In genomic region chrX:135403374-135403773, GRCh38 we compare ENCODE assay signal across 15 cellular contexts. TPM values are rescaled to one million over a fixed set of nuclear protein-coding genes. Genes with fewer than 3 reads are reported as not detected.
DNase-seq lines count a peak whose midpoint lies in the region; ATAC-seq lines count a peak whose summit lies in the region.
"Had no signal": no experiment of that assay in that cellular context is flagged by ENCODE, and none has a peak within 500 bp of the region (broad histone marks: within the 10 kb centered on the region; RNA-seq: fewer than 3 reads in every experiment).

No MANE protein-coding gene starts in this region.

- peaks cover 25% of the 10 kb centered on the region for H3K4me1 Mint-ChIP-seq in activated naive CD4-positive, alpha-beta T cell treated with anti-CD3 and anti-CD28 coated beads for 36 hours (ENCODE audit: low read depth)
- peaks cover 18 to 30% (median 29%) of the 10 kb centered on the region in 3 donors for H3K4me1 Mint-ChIP-seq in T-cell
- peaks cover 31% of the 10 kb centered on the region for H3K4me1 Mint-ChIP-seq in activated naive CD8-positive, alpha-beta T cell (ENCODE audit: low read depth)
- H3K4me1 Mint-ChIP-seq in naive thymus-derived CD8-positive, alpha-beta T cell: peaks cover 12 to 39% (median 23%) of the 10 kb centered on the region in 4 donors

- intact Hi-C loops in activated naive CD4-positive, alpha-beta T cell treated with anti-CD3 and anti-CD28 coated beads for 36 hours (cut with micrococcal nuclease): no loop called here

- H3K9me3 Mint-ChIP-seq in activated naive CD4-positive, alpha-beta T cell treated with anti-CD3 and anti-CD28 coated beads for 36 hours: no peaks in the 10 kb centered on the region
- no peaks in the 10 kb centered on the region for H3K9me3 Mint-ChIP-seq in T-cell
- H3K9me3 Mint-ChIP-seq in activated naive CD8-positive, alpha-beta T cell (ENCODE audit: low read depth): no peaks in the 10 kb centered on the region
- H3K9me3 Mint-ChIP-seq in naive thymus-derived CD8-positive, alpha-beta T cell: no peaks in the 10 kb centered on the region

- peak overlapping the region; percentile 24 for H3K27ac Mint-ChIP-seq in activated naive CD4-positive, alpha-beta T cell treated with anti-CD3 and anti-CD28 coated beads for 36 hours
- H3K27ac Mint-ChIP-seq in T-cell: peak overlapping the region; percentile 71 to 87
- peak overlapping the region; percentile 86 for H3K27ac Mint-ChIP-seq in activated naive CD8-positive, alpha-beta T cell
- peak overlapping the region in 8 of 10 donors; percentile 35 to 89 (median 74) for H3K27ac Mint-ChIP-seq in naive thymus-derived CD8-positive, alpha-beta T cell

- POLR2A ChIA-PET in T-cell (lab: Charles Lee): no interaction called here
- POLR2A ChIA-PET in naive thymus-derived CD8-positive, alpha-beta T cell (lab: Charles Lee): interaction anchor here (0.7 kb wide), 1 partner anchor 17 kb away, joined by 3 read pairs; no protein-coding TSS in a partner anchor

- no peak for DNase-seq in activated naive CD4-positive, alpha-beta T cell treated with anti-CD3 and anti-CD28 coated beads for 36 hours
- DNase-seq in activated naive CD4-positive, alpha-beta T cell (lab: John Stamatoyannopoulos, UW): no peak
- DNase-seq in T-cell (no peak), DMS 273 treated with DMSO at 0.1 percent for 48 hours (lab: John Stamatoyannopoulos, UW) (no peak), COR-L47 (lab: John Stamatoyannopoulos, UW) (no peak)
- peak in 1 of 10 donors; percentile 23 for DNase-seq in naive thymus-derived CD8-positive, alpha-beta T cell
- DNase-seq: ACHN, NCI-H1092, NCI-H1694 treated with DMSO at 0.1 percent for 48 hours, NCI-H2171 treated with DMSO at 0.1 percent for 48 hours, NCI-H510A treated with DMSO at 0.1 percent for 48 hours, Peyer's patch, Right ventricle myocardium superior had no signal

- H3K36me3 Mint-ChIP-seq in activated naive CD4-positive, alpha-beta T cell treated with anti-CD3 and anti-CD28 coated beads for 36 hours (ENCODE audit: low read depth): no peaks in the 10 kb centered on the region
- H3K36me3 Mint-ChIP-seq in T-cell: no peaks in the 10 kb centered on the region
- H3K36me3 Mint-ChIP-seq in activated naive CD8-positive, alpha-beta T cell: peaks cover 2% of the 10 kb centered on the region
- no peaks in the 10 kb centered on the region for H3K36me3 Mint-ChIP-seq in naive thymus-derived CD8-positive, alpha-beta T cell

- no peak overlapping the region for H3K4me3 Mint-ChIP-seq in activated naive CD4-positive, alpha-beta T cell treated with anti-CD3 and anti-CD28 coated beads for 36 hours
- peak overlapping the region in 1 of 3 donors; percentile 45 for H3K4me3 Mint-ChIP-seq in T-cell
- H3K4me3 Mint-ChIP-seq in activated naive CD8-positive, alpha-beta T cell: peak overlapping the region; percentile 23
- H3K4me3 Mint-ChIP-seq in naive thymus-derived CD8-positive, alpha-beta T cell: peak overlapping the region in 9 of 10 donors; percentile 29 to 75 (median 50)

- no peaks in the 10 kb centered on the region for H3K27me3 Mint-ChIP-seq in activated naive CD4-positive, alpha-beta T cell treated with anti-CD3 and anti-CD28 coated beads for 36 hours (ENCODE audit: low read depth)
- H3K27me3 Mint-ChIP-seq in T-cell: peaks cover 0 to 9% of the 10 kb centered on the region in 2 donors
- no peaks in the 10 kb centered on the region for H3K27me3 Mint-ChIP-seq in activated naive CD8-positive, alpha-beta T cell
- no peaks in the 10 kb centered on the region for H3K27me3 Mint-ChIP-seq in naive thymus-derived CD8-positive, alpha-beta T cell

- CTCF ChIA-PET in activated naive CD4-positive, alpha-beta T cell treated with anti-CD3 and anti-CD28 coated beads for 36 hours (lab: Charles Lee): interaction anchor here (0.7 kb wide), 1 partner anchor 96 kb away, joined by 3 read pairs; no protein-coding TSS in a partner anchor
- CTCF ChIA-PET in T-cell (lab: Charles Lee): interaction anchor here in 1 of 2 donors (0.6 kb wide), 1 partner anchor 77 kb away, joined by 3 read pairs; no protein-coding TSS in a partner anchor

- peak in 3 of 4 experiments; percentile 51 to 64 (median 58) for ATAC-seq in T-cell (replicated peaks in 1 of 4)
- peak in 1 of 2 donors; percentile 58 for ATAC-seq in naive thymus-derived CD8-positive, alpha-beta T cell
- no peak for ATAC-seq in GM19395 (IDR thresholded peaks at IDR 0.05; ENCODE audit: unreplicated experiment)

RNA-seq across cellular contexts. Expression of gene SMIM10L2A, which starts 18.4 kb away (rescaled TPM):
- under 1 TPM; 0.40 to 0.41 TPM for total RNA-seq in activated naive CD4-positive, alpha-beta T cell treated with anti-CD3 and anti-CD28 coated beads for 36 hours
- 1 to 10 TPM; 1.4 to 3.3 (median 2.6) TPM for total RNA-seq in T-cell
- total RNA-seq in naive thymus-derived CD8-positive, alpha-beta T cell: 1 to 10 TPM; 5.0 to 5.5 TPM
- polyA plus RNA-seq in naive thymus-derived CD8-positive, alpha-beta T cell: under 1 TPM; 0.25 to 0.46 (median 0.36) TPM

RNA-seq across cellular contexts. Expression of gene ZNF449, which starts 58.8 kb away (rescaled TPM):
- 1 to 10 TPM; 1.9 to 2.4 TPM for total RNA-seq in activated naive CD4-positive, alpha-beta T cell treated with anti-CD3 and anti-CD28 coated beads for 36 hours
- total RNA-seq in T-cell: 1 to 10 TPM; 2.5 to 8.1 (median 6.6) TPM
- total RNA-seq in naive thymus-derived CD8-positive, alpha-beta T cell: 1 to 10 TPM; 5.3 to 5.5 TPM
- 1 to 10 TPM in 2 of 3 donors, under 1 TPM in 1; 0.71 to 2.0 (median 1.2) TPM for polyA plus RNA-seq in naive thymus-derived CD8-positive, alpha-beta T cell

RNA-seq across cellular contexts. Expression of gene ZNF75D, which starts 59.5 kb away (rescaled TPM):
- total RNA-seq in activated naive CD4-positive, alpha-beta T cell treated with anti-CD3 and anti-CD28 coated beads for 36 hours: 1 to 10 TPM; 2.5 to 3.6 TPM
- 10 to 100 TPM; 10.2 to 16.9 (median 15.2) TPM for total RNA-seq in T-cell
- 10 to 100 TPM; 17.7 to 19.4 TPM for total RNA-seq in naive thymus-derived CD8-positive, alpha-beta T cell
- polyA plus RNA-seq in naive thymus-derived CD8-positive, alpha-beta T cell: 10 to 100 TPM in 2 of 3 donors, 1 to 10 TPM in 1; 9.8 to 12.0 (median 10.5) TPM

Comparison
In these comparisons a context has a peak if more than half of its experiments do, and no peak if none do; other contexts are left out.
1. H3K27ac Mint-ChIP-seq: peak in every context shown above with its lines; median percentile 86 in activated naive CD8-positive, alpha-beta T cell; 79 in T-cell; 74 in naive thymus-derived CD8-positive, alpha-beta T cell; 24 in activated naive CD4-positive, alpha-beta T cell treated with anti-CD3 and anti-CD28 coated beads for 36 hours.